12 cellular contexts compared by ENCODE assay signal in the genomic region with DNA sequence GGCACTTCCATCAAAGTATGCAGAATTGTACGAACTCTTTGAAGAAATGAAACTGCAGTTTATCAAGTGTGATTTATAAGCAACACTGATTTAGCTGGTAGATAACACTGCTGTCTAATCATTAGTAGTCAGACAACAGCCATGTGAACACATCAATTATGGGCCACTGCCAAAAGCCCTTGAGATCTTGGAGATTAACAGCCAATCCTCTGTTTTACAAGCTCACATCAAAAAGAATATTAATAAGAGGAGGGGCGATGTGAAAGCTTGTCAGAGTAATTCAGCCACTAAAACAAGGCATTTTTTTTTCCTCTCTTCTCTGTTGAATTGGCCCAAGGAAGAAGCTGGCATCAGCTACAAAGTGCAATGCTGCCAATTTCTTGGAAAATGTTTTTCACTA. TPM values are rescaled to one million over a fixed set of nuclear protein-coding genes. Genes with fewer than 3 reads are reported as not detected.
A peak's percentile ranks its signal among the peaks of the same experiment; 100 is the strongest.
DNase-seq lines count a peak whose midpoint lies in the region; ATAC-seq and TF ChIP-seq lines count a peak whose summit lies in the region.
"Had no signal": no experiment of that assay in that cellular context is flagged by ENCODE, and none has a peak within 500 bp of the region (broad histone marks: within the 10 kb centered on the region; RNA-seq: fewer than 3 reads in every experiment).

No MANE protein-coding gene starts in this region.

- no peak for TF ChIP-seq CTCF in nephron progenitor cell (IDR thresholded peaks at IDR 0.05)

- H3K27ac ChIP-seq in caudate nucleus (ENCODE audit: low read depth, low read length), result no peak overlapping the region
- H3K27ac ChIP-seq: spleen had no signal

- no peak overlapping the region for H3K4me3 ChIP-seq in H7 (ENCODE audit: insufficient read depth, low read depth, low read length)
- H3K4me3 ChIP-seq: spleen had no signal

- no peak overlapping the region for H3K4me3 Mint-ChIP-seq in nephron progenitor cell
- H3K4me3 Mint-ChIP-seq in activated naive CD4-positive, alpha-beta T cell treated with anti-CD3 and anti-CD28 coated beads for 36 hours, result no peak overlapping the region
- no peak overlapping the region for H3K4me3 Mint-ChIP-seq in activated CD4-positive, alpha-beta memory T cell treated with anti-CD3 and anti-CD28 coated beads, Interleukin-2, amount 10 ng/mL, durations not matched to agents 7 days and 5 days
- H3K4me3 Mint-ChIP-seq: WTC11 had no signal

- H3K27ac Mint-ChIP-seq in nephron progenitor cell, result peak overlapping the region; percentile 93
- no peak overlapping the region for H3K27ac Mint-ChIP-seq in activated naive CD4-positive, alpha-beta T cell treated with anti-CD3 and anti-CD28 coated beads for 36 hours
- no peak overlapping the region for H3K27ac Mint-ChIP-seq in activated CD4-positive, alpha-beta memory T cell treated with anti-CD3 and anti-CD28 coated beads, Interleukin-2, amount 10 ng/mL, durations not matched to agents 7 days and 5 days

- CTCF ChIA-PET in activated naive CD4-positive, alpha-beta T cell treated with anti-CD3 and anti-CD28 coated beads for 36 hours (lab: Charles Lee), result no interaction called here
- CTCF ChIA-PET in activated CD4-positive, alpha-beta memory T cell treated with anti-CD3 and anti-CD28 coated beads, Interleukin-2, amount 10 ng/mL, durations not matched to agents 7 days and 5 days (lab: Charles Lee), result no interaction called here

- in situ Hi-C loops in G401 (cut with HindIII; ENCODE audit: low sequenced_read_pairs), result no loop called here

- H3K27me3 ChIP-seq in H7 (ENCODE audit: control insufficient read depth, insufficient read depth, low read length), result no peaks in the 10 kb centered on the region
- H3K27me3 ChIP-seq: spleen had no signal

- H3K36me3 ChIP-seq in H7 (replicated peaks; ENCODE audit: control insufficient read depth, insufficient read depth, low read length), result no peaks in the 10 kb centered on the region
- H3K36me3 ChIP-seq: spleen had no signal

- no peaks in the 10 kb centered on the region for H3K9me3 Mint-ChIP-seq in nephron progenitor cell
- no peaks in the 10 kb centered on the region for H3K9me3 Mint-ChIP-seq in activated naive CD4-positive, alpha-beta T cell treated with anti-CD3 and anti-CD28 coated beads for 36 hours
- no peaks in the 10 kb centered on the region for H3K9me3 Mint-ChIP-seq in activated CD4-positive, alpha-beta memory T cell treated with anti-CD3 and anti-CD28 coated beads, Interleukin-2, amount 10 ng/mL, durations not matched to agents 7 days and 5 days
- H3K9me3 Mint-ChIP-seq: WTC11 had no signal

- H3K4me1 Mint-ChIP-seq in nephron progenitor cell, result peaks cover 65% of the 10 kb centered on the region
- H3K4me1 Mint-ChIP-seq in activated naive CD4-positive, alpha-beta T cell treated with anti-CD3 and anti-CD28 coated beads for 36 hours (ENCODE audit: low read depth), result no peaks in the 10 kb centered on the region
- H3K4me1 Mint-ChIP-seq in activated CD4-positive, alpha-beta memory T cell treated with anti-CD3 and anti-CD28 coated beads, Interleukin-2, amount 10 ng/mL, durations not matched to agents 7 days and 5 days, result no peaks in the 10 kb centered on the region

- DNase-seq in G401 (ENCODE audit: low spot score) (peak; percentile 84), NCI-H2196 (lab: John Stamatoyannopoulos, UW; ENCODE audit: unreplicated experiment) (peak; percentile 63), caudate nucleus (lab: John Stamatoyannopoulos, UW) (peak in 36 of 61 donors; percentile 8 to 86 (median 44)), nephron progenitor cell (no peak), H7 (no peak)
- no peak for DNase-seq in activated naive CD4-positive, alpha-beta T cell treated with anti-CD3 and anti-CD28 coated beads for 36 hours
- no peak for DNase-seq in activated CD4-positive, alpha-beta memory T cell treated with anti-CD3 and anti-CD28 coated beads, Interleukin-2, amount 10 ng/mL, durations not matched to agents 7 days and 5 days
- DNase-seq: activated gamma-delta T cell, KG1, spleen had no signal

- no peak for ATAC-seq in GM21526 (IDR thresholded peaks at IDR 0.05; ENCODE audit: low FRiP score, unreplicated experiment)
- ATAC-seq: WTC11 had no signal

- H3K27me3 Mint-ChIP-seq in nephron progenitor cell (ENCODE audit: low read depth, poor library complexity), result no peaks in the 10 kb centered on the region
- H3K27me3 Mint-ChIP-seq in activated naive CD4-positive, alpha-beta T cell treated with anti-CD3 and anti-CD28 coated beads for 36 hours (ENCODE audit: low read depth), result no peaks in the 10 kb centered on the region
- H3K27me3 Mint-ChIP-seq in activated CD4-positive, alpha-beta memory T cell treated with anti-CD3 and anti-CD28 coated beads, Interleukin-2, amount 10 ng/mL, durations not matched to agents 7 days and 5 days, result no peaks in the 10 kb centered on the region

- peaks cover 42% of the 10 kb centered on the region for H3K36me3 Mint-ChIP-seq in nephron progenitor cell (ENCODE audit: low read depth)
- H3K36me3 Mint-ChIP-seq in activated naive CD4-positive, alpha-beta T cell treated with anti-CD3 and anti-CD28 coated beads for 36 hours (ENCODE audit: low read depth), result no peaks in the 10 kb centered on the region
- no peaks in the 10 kb centered on the region for H3K36me3 Mint-ChIP-seq in activated CD4-positive, alpha-beta memory T cell treated with anti-CD3 and anti-CD28 coated beads, Interleukin-2, amount 10 ng/mL, durations not matched to agents 7 days and 5 days (ENCODE audit: low read depth)
- H3K36me3 Mint-ChIP-seq: WTC11 had no signal

- intact Hi-C loops in activated naive CD4-positive, alpha-beta T cell treated with anti-CD3 and anti-CD28 coated beads for 36 hours (cut with micrococcal nuclease), result no loop called here

- POLR2A ChIA-PET in activated CD4-positive, alpha-beta memory T cell treated with anti-CD3 and anti-CD28 coated beads, Interleukin-2, amount 10 ng/mL, durations not matched to agents 7 days and 5 days (lab: Charles Lee), result no interaction called here

RNA-seq across cellular contexts. Expression of a gene that starts 28.1 kb away (rescaled TPM):
- 25.7 and 34.8 TPM in 2 replicates for total RNA-seq in G401 (2014; rRNA removed; shearing (Covaris generic))
- total RNA-seq in H7 (2014; rRNA removed; shearing (Covaris generic)), result 58.7 and 61.6 TPM in 2 replicates
- not detected for total RNA-seq in activated naive CD4-positive, alpha-beta T cell treated with anti-CD3 and anti-CD28 coated beads for 36 hours
- not detected for total RNA-seq in activated CD4-positive, alpha-beta memory T cell treated with anti-CD3 and anti-CD28 coated beads, Interleukin-2, amount 10 ng/mL, durations not matched to agents 7 days and 5 days

Comparison
In these comparisons a context has a peak if more than half of its experiments do, and no peak if none do; other contexts are left out.
1. DNase-seq: peak in G401 (single experiment), NCI-H2196 (single experiment) and caudate nucleus (36 of 61); none in nephron progenitor cell (single experiment), H7 (single experiment), activated naive CD4-positive, alpha-beta T cell treated with anti-CD3 and anti-CD28 coated beads for 36 hours (single experiment) and activated CD4-positive, alpha-beta memory T cell treated with anti-CD3 and anti-CD28 coated beads, Interleukin-2, amount 10 ng/mL, durations not matched to agents 7 days and 5 days (single experiment).
2. RNA of a gene that starts 28.1 kb away (total RNA-seq): 58.7 to 61.6 TPM in H7 and 25.7 to 34.8 TPM in G401; not detected in activated naive CD4-positive, alpha-beta T cell treated with anti-CD3 and anti-CD28 coated beads for 36 hours and not detected in activated CD4-positive, alpha-beta memory T cell treated with anti-CD3 and anti-CD28 coated beads, Interleukin-2, amount 10 ng/mL, durations not matched to agents 7 days and 5 days; every median in the first group is over 10 times any median in the second.